ENCODE assay signal across 1 cellular context in the genomic region with DNA sequence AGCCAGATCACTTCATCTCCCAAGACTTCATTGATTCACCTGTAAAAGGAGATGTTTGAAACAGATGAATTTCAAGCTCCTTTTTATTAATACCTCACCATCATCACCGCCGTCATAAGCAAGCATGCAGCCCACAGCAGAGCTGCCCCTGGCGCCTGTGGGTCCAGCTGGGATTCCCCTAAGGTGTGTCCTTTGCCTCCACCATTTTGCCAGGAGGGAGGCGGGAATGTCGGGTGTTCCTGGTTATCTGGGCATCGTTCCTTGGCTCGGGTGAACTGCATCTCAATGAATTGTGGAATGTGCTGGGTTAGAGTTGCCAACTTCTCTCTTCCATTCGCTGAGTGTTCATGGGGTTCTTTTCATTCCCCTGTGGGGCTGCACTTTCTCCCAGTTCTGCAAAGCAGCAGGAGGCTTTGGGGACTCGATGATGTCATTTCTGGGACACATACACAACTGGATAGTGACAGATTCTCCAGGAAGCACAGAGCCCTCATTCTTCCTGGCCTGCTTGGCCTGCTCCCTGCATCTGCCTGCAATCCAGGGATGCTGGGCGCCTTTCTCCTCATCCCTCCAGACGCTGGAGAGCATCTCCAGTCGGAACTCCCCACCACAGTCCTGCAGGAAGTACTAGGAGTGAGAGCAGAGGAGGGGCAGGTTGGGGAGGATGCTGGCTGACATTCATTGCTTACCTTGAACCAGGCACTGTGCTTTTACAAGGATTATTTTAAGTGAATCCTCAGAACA.
A peak's percentile ranks its signal among the peaks of the same experiment; 100 is the strongest.
TF ChIP-seq lines count a peak whose summit lies in the region.

No MANE protein-coding gene starts in this region.

TF ChIP-seq in H1, 55 proteins besides CTCF, POLR2A, EP300 and RAD21:
- no peak for TF ChIP-seq KDM1A (IDR thresholded peaks at IDR 0.05; ENCODE audit: borderline replicate concordance, low read length)
- TF ChIP-seq POLR2AphosphoS5 (IDR thresholded peaks at IDR 0.05; ENCODE audit: low read depth, low read length) = peak; percentile 54; the same call in 1 of the 2 replicates
TF ChIP-seq in H1: peak in this region for 1.
